ENCODE assay signal across 9 cellular contexts in genomic region chr15:73081321-73081958, GRCh38. TPM values are rescaled to one million over a fixed set of nuclear protein-coding genes. Genes with fewer than 3 reads are reported as not detected.
DNase-seq lines count a peak whose midpoint lies in the region; ATAC-seq and TF ChIP-seq lines count a peak whose summit lies in the region.
"Had no signal": no experiment of that assay in that cellular context is flagged by ENCODE, and none has a peak within 500 bp of the region (broad histone marks: within the 10 kb centered on the region; RNA-seq: fewer than 3 reads in every experiment).

No MANE protein-coding gene starts in this region.

- no peak overlapping the region for H3K4ac ChIP-seq in trophoblast cell (ENCODE audit: low read depth, low read length)

- H3K9me3 Mint-ChIP-seq in activated T-helper 17 cell treated with anti-CD3 and anti-CD28 coated beads, Interleukin-2, amount 50 U/mL, for 72 hours: no peaks in the 10 kb centered on the region

- no peak overlapping the region for H4K12ac ChIP-seq in trophoblast cell (ENCODE audit: low read depth, low read length)

- peaks cover 5% of the 10 kb centered on the region for H3K4me1 Mint-ChIP-seq in activated T-helper 17 cell treated with anti-CD3 and anti-CD28 coated beads, Interleukin-2, amount 50 U/mL, for 72 hours

- H3K36me3 ChIP-seq in Karpas-422 (ENCODE audit: insufficient read depth, low read length): no peaks in the 10 kb centered on the region
- H3K36me3 ChIP-seq in trophoblast cell (ENCODE audit: control insufficient read depth in 1 of 2, insufficient read depth in 2 of 2, low read length in 2 of 2): no peaks in the 10 kb centered on the region

- H3K4me1 ChIP-seq in Karpas-422 (ENCODE audit: low read length) (no peaks in the 10 kb centered on the region), trophoblast cell (ENCODE audit: control insufficient read depth in 1 of 2, insufficient read depth in 2 of 2, low read length in 2 of 2) (no peaks in the 10 kb centered on the region)

- H3K4me3 ChIP-seq in Karpas-422 (ENCODE audit: low read length) (no peak overlapping the region), trophoblast cell (ENCODE audit: low read depth, low read length) (no peak overlapping the region)

- H3K23ac ChIP-seq in trophoblast cell (ENCODE audit: low read length): no peak overlapping the region

- H2AK5ac ChIP-seq in trophoblast cell (ENCODE audit: low read length): no peak overlapping the region

- no peak overlapping the region for H2BK120ac ChIP-seq in trophoblast cell (ENCODE audit: insufficient read depth, low read length, poor library complexity)

- H3K27me3 ChIP-seq in Karpas-422 (ENCODE audit: low read length): 0 out of 2 replicates have a peak, but pooled peaks cover 3% of the 10 kb centered on the region
- H3K27me3 ChIP-seq in trophoblast cell (ENCODE audit: insufficient read depth, low read length): no peaks in the 10 kb centered on the region

- H4K20me1 ChIP-seq in Karpas-422 (ENCODE audit: insufficient read depth, low read depth, low read length): no peaks in the 10 kb centered on the region

- H2AFZ ChIP-seq in Karpas-422 (ENCODE audit: low read length) (no peak overlapping the region), trophoblast cell (ENCODE audit: insufficient read depth, low read length, poor library complexity) (no peak overlapping the region)

- H3K79me2 ChIP-seq in Karpas-422 (ENCODE audit: low read length) (no peaks in the 10 kb centered on the region), trophoblast cell (ENCODE audit: control insufficient read depth, insufficient read depth, low read length, poor library complexity) (no peaks in the 10 kb centered on the region)

- H3K14ac ChIP-seq in trophoblast cell (ENCODE audit: low read length): no peak overlapping the region

- H3K9me3 ChIP-seq in Karpas-422 (ENCODE audit: low read length): no peaks in the 10 kb centered on the region
- H3K9me3 ChIP-seq in trophoblast cell (ENCODE audit: insufficient read depth, low read depth, low read length): no peaks in the 10 kb centered on the region

- peak; percentile 77 for ATAC-seq in SK-N-SH treated with all-trans-retinoic acid at 6 μM for 48 hours
- ATAC-seq in activated T-helper 17 cell treated with anti-CD3 and anti-CD28 coated beads, Interleukin-2, amount 50 U/mL, for 72 hours (replicated peaks): no peak

- no peaks in the 10 kb centered on the region for H3K27me3 Mint-ChIP-seq in activated T-helper 17 cell treated with anti-CD3 and anti-CD28 coated beads, Interleukin-2, amount 50 U/mL, for 72 hours

- H3K9ac ChIP-seq in Karpas-422 (ENCODE audit: low read length): no peak overlapping the region
- no peak overlapping the region for H3K9ac ChIP-seq in trophoblast cell (ENCODE audit: low read length)

- H3K27ac ChIP-seq in Karpas-422 (ENCODE audit: low read length) (no peak overlapping the region), trophoblast cell (ENCODE audit: low read depth, low read length) (no peak overlapping the region)

- H3K4me2 ChIP-seq in Karpas-422 (ENCODE audit: low read depth, low read length, poor library complexity, severe bottlenecking) (no peak overlapping the region), trophoblast cell (ENCODE audit: low read length) (no peak overlapping the region)

- no peak overlapping the region for H4K91ac ChIP-seq in trophoblast cell (ENCODE audit: low read depth, low read length)

- peak; percentile 30 for DNase-seq in NCI-H510A treated with DMSO at 0.1 percent for 48 hours (lab: John Stamatoyannopoulos, UW)
- no peak for DNase-seq in NCI-H510A (lab: John Stamatoyannopoulos, UW)
- peak; percentile 71 for DNase-seq in Karpas-422
- peak; percentile 50 for DNase-seq in fibroblast of the conjunctiva (ENCODE audit: low read depth)
- peak; percentile 30 to 72 for DNase-seq in trophoblast cell
- DNase-seq in stimulated activated CD4-positive, alpha-beta T cell treated with anti-CD3 and anti-CD28 coated beads, Interleukin-2, amount 100 ng/mL, for 24 hours: no peak

- H3K9me2 ChIP-seq in Karpas-422 (replicated peaks; ENCODE audit: insufficient read depth, low read length): no peaks in the 10 kb centered on the region

- H3K27ac Mint-ChIP-seq in activated T-helper 17 cell treated with anti-CD3 and anti-CD28 coated beads, Interleukin-2, amount 50 U/mL, for 72 hours: no peak overlapping the region
- H3K27ac Mint-ChIP-seq: activated naive CD8-positive, alpha-beta T cell had no signal

- no CpG with 5 or more reads among the region's 3 CpGs for WGBS in trophoblast cell (ENCODE audit: extremely low coverage, insufficient coverage, insufficient read length)

- H3K4me3 Mint-ChIP-seq in activated T-helper 17 cell treated with anti-CD3 and anti-CD28 coated beads, Interleukin-2, amount 50 U/mL, for 72 hours: no peak overlapping the region
- H3K4me3 Mint-ChIP-seq: activated naive CD8-positive, alpha-beta T cell had no signal

- H2BK5ac ChIP-seq in trophoblast cell (ENCODE audit: low read depth, low read length, poor library complexity): no peak overlapping the region

- no peaks in the 10 kb centered on the region for H3K36me3 Mint-ChIP-seq in activated T-helper 17 cell treated with anti-CD3 and anti-CD28 coated beads, Interleukin-2, amount 50 U/mL, for 72 hours (ENCODE audit: low read depth)
- H3K36me3 Mint-ChIP-seq: activated naive CD8-positive, alpha-beta T cell had no signal

- no peak overlapping the region for H3K18ac ChIP-seq in trophoblast cell (ENCODE audit: low read length)

- no peak overlapping the region for H2BK12ac ChIP-seq in trophoblast cell (ENCODE audit: low read length)

- H4K8ac ChIP-seq in trophoblast cell (ENCODE audit: low read depth, low read length): no peak overlapping the region

- H3K79me1 ChIP-seq in trophoblast cell (ENCODE audit: low read length): no peaks in the 10 kb centered on the region

TF ChIP-seq in SK-N-SH treated with all-trans-retinoic acid at 6 μM for 48 hours, 23 proteins besides CTCF, POLR2A, EP300 and RAD21:
- TF ChIP-seq ZFP30 (CRISPR knock-in tag; IDR thresholded peaks at IDR 0.05) (no peak), PATZ1 (CRISPR knock-in tag; IDR thresholded peaks at IDR 0.05; ENCODE audit: borderline replicate concordance) (no peak), ZFP3 (CRISPR knock-in tag; IDR thresholded peaks at IDR 0.05) (no peak), CSRNP3 (CRISPR knock-in tag; IDR thresholded peaks at IDR 0.05) (no peak), ZNF8 (CRISPR knock-in tag; IDR thresholded peaks at IDR 0.05) (no peak), TCF4 (CRISPR knock-in tag; IDR thresholded peaks at IDR 0.05; ENCODE audit: borderline replicate concordance) (no peak), ISL1 (CRISPR knock-in tag; IDR thresholded peaks at IDR 0.05) (no peak), TOX (CRISPR knock-in tag; IDR thresholded peaks at IDR 0.05; ENCODE audit: borderline replicate concordance) (no peak), CSDC2 (CRISPR knock-in tag; IDR thresholded peaks at IDR 0.05) (no peak), ZNF565 (CRISPR knock-in tag; conservative IDR thresholded peaks at IDR 0.05; ENCODE audit: low read depth) (no peak), OSR1 (CRISPR knock-in tag; IDR thresholded peaks at IDR 0.05) (no peak), ARNTL (CRISPR knock-in tag; IDR thresholded peaks at IDR 0.05; ENCODE audit: borderline replicate concordance, low read depth) (no peak), BACH2 (CRISPR knock-in tag; IDR thresholded peaks at IDR 0.05; ENCODE audit: borderline replicate concordance) (no peak)
TF ChIP-seq in SK-N-SH treated with all-trans-retinoic acid at 6 μM for 48 hours: peak in this region for 0.

RNA-seq across cellular contexts. Expression of gene NEO1, which starts 29.2 kb away (rescaled TPM):
- 5.5 and 7.6 TPM in 2 replicates for total RNA-seq in Karpas-422 (2014; rRNA removed; shearing (Covaris generic); ENCODE audit: low replicate concordance)
- polyA plus RNA-seq in trophoblast cell (2013): 14.9 and 15.3 TPM in 2 replicates
- 1 to 10 TPM; 8.8 to 8.9 TPM for total RNA-seq in activated T-helper 17 cell treated with anti-CD3 and anti-CD28 coated beads, Interleukin-2, amount 50 U/mL, for 72 hours

Comparison
In these comparisons a context has a peak if more than half of its experiments do, and no peak if none do; other contexts are left out.
1. DNase-seq: peak in NCI-H510A treated with DMSO at 0.1 percent for 48 hours (single experiment), Karpas-422 (single experiment), fibroblast of the conjunctiva (single experiment) and trophoblast cell (2 of 2); none in NCI-H510A (single experiment) and stimulated activated CD4-positive, alpha-beta T cell treated with anti-CD3 and anti-CD28 coated beads, Interleukin-2, amount 100 ng/mL, for 24 hours (0 of 2).